8 cellular contexts compared by ENCODE assay signal in the genomic region with DNA sequence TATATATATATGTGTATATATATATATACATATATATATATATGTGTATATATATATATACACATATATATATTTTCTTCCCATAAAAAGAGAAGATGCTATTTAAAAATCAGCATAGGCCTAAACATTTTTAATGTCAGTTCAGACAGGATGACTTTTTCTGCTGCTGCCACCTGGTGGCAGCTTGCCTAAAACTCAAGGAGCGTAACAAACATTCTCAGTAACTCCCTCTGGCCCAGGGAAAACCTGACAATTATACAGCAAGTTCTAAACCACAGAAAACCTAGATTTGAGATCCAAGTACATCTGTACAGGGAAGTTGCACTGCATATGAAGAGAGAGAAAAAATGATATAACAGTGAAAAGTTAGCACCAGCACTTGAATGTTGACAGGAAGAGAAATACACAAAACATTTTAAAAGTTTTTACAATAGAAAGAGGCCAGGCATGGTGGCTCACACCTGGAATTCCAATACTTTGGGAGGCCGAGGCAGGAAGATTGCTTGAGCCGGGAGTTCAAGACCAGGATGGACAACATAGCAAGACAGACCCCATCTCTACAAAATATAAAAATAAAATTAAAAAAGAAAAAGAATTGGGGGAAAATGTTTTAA. TPM values are rescaled to one million over a fixed set of nuclear protein-coding genes. Genes with fewer than 3 reads are reported as not detected.
A peak's percentile ranks its signal among the peaks of the same experiment; 100 is the strongest.
DNase-seq lines count a peak whose midpoint lies in the region; ATAC-seq and TF ChIP-seq lines count a peak whose summit lies in the region.

No MANE protein-coding gene starts in this region.

- H3K27ac ChIP-seq in Karpas-422 (ENCODE audit: low read length) = no peak overlapping the region
- H3K27ac ChIP-seq in iPS DF 6.9 (ENCODE audit: low read length) = no peak overlapping the region

- no peaks in the 10 kb centered on the region for H3K79me2 ChIP-seq in Karpas-422 (ENCODE audit: low read length)

- intact Hi-C loops in natural killer cell (cut with micrococcal nuclease) = loop anchor here (5.0 kb wide), 1 partner anchor 169 kb away; no protein-coding TSS in a partner anchor

- no peaks in the 10 kb centered on the region for H3K9me2 ChIP-seq in Karpas-422 (replicated peaks; ENCODE audit: insufficient read depth, low read length)

- no peak overlapping the region for H3K4me2 ChIP-seq in Karpas-422 (ENCODE audit: low read depth, low read length, poor library complexity, severe bottlenecking)

- H3K4me1 ChIP-seq in Karpas-422 (ENCODE audit: low read length) = no peaks in the 10 kb centered on the region
- H3K4me1 ChIP-seq in iPS DF 6.9 (ENCODE audit: control insufficient read depth, insufficient read depth, low read length) = no peaks in the 10 kb centered on the region

- DNase-seq in natural killer cell = no peak
- no peak for DNase-seq in natural killer cell treated with Interleukin-12 subunit alpha and Interleukin-12 subunit beta and Interleukin-15 and Interleukin-18, amount 100 ng/mL, for 72 hours (ENCODE audit: low spot score)
- DNase-seq in Karpas-422 = peak; percentile 64
- DNase-seq in SK-N-DZ (ENCODE audit: low spot score) = peak; percentile 13
- DNase-seq in anterior cingulate cortex (lab: John Stamatoyannopoulos, UW) = peak in 30 of 58 donors; percentile 2 to 75 (median 14)
- DNase-seq in iPS DF 6.9 (ENCODE audit: low read depth, low spot score) = peak; percentile 35
- peak; percentile 55 to 64 for DNase-seq in stimulated activated CD4-positive, alpha-beta T cell treated with anti-CD3 and anti-CD28 coated beads, Interleukin-2, amount 100 ng/mL, for 24 hours

- no peaks in the 10 kb centered on the region for H4K20me1 ChIP-seq in Karpas-422 (ENCODE audit: insufficient read depth, low read depth, low read length)

- no peak overlapping the region for H3K4me3 Mint-ChIP-seq in natural killer cell
- H3K4me3 Mint-ChIP-seq in natural killer cell treated with Interleukin-12 subunit alpha and Interleukin-12 subunit beta and Interleukin-15 and Interleukin-18, amount 100 ng/mL, for 72 hours = no peak overlapping the region

- H3K27ac Mint-ChIP-seq in natural killer cell = no peak overlapping the region
- H3K27ac Mint-ChIP-seq in natural killer cell treated with Interleukin-12 subunit alpha and Interleukin-12 subunit beta and Interleukin-15 and Interleukin-18, amount 100 ng/mL, for 72 hours = no peak overlapping the region

- H3K36me3 ChIP-seq in Karpas-422 (ENCODE audit: insufficient read depth, low read length) = no peaks in the 10 kb centered on the region
- H3K36me3 ChIP-seq in iPS DF 6.9 (ENCODE audit: control insufficient read depth, insufficient read depth, low read length) = no peaks in the 10 kb centered on the region

- H3K36me3 Mint-ChIP-seq in natural killer cell = no peaks in the 10 kb centered on the region
- H3K36me3 Mint-ChIP-seq in natural killer cell treated with Interleukin-12 subunit alpha and Interleukin-12 subunit beta and Interleukin-15 and Interleukin-18, amount 100 ng/mL, for 72 hours = no peaks in the 10 kb centered on the region

- no peaks in the 10 kb centered on the region for H3K9me3 Mint-ChIP-seq in natural killer cell
- H3K9me3 Mint-ChIP-seq in natural killer cell treated with Interleukin-12 subunit alpha and Interleukin-12 subunit beta and Interleukin-15 and Interleukin-18, amount 100 ng/mL, for 72 hours = no peaks in the 10 kb centered on the region

- H3K9ac ChIP-seq in Karpas-422 (ENCODE audit: low read length) = no peak overlapping the region

- H3K9me3 ChIP-seq in Karpas-422 (ENCODE audit: low read length) (no peaks in the 10 kb centered on the region), iPS DF 6.9 (ENCODE audit: control insufficient read depth, insufficient read depth, low read length) (no peaks in the 10 kb centered on the region)

- H3K4me3 ChIP-seq in Karpas-422 (ENCODE audit: low read length) (no peak overlapping the region), iPS DF 6.9 (ENCODE audit: low read length) (no peak overlapping the region)

- H2AFZ ChIP-seq in Karpas-422 (ENCODE audit: low read length) = no peak overlapping the region

- H3K27me3 Mint-ChIP-seq in natural killer cell (ENCODE audit: low read depth in 2 of 2) = peaks cover 16 to 19% of the 10 kb centered on the region in 2 donors
- peaks cover 17 to 29% of the 10 kb centered on the region in 2 donors for H3K27me3 Mint-ChIP-seq in natural killer cell treated with Interleukin-12 subunit alpha and Interleukin-12 subunit beta and Interleukin-15 and Interleukin-18, amount 100 ng/mL, for 72 hours

- no peaks in the 10 kb centered on the region for H3K4me1 Mint-ChIP-seq in natural killer cell
- peaks cover 0 to 2% of the 10 kb centered on the region in 2 donors for H3K4me1 Mint-ChIP-seq in natural killer cell treated with Interleukin-12 subunit alpha and Interleukin-12 subunit beta and Interleukin-15 and Interleukin-18, amount 100 ng/mL, for 72 hours (ENCODE audit: low read depth in 2 of 2)

- no peaks in the 10 kb centered on the region for H3K27me3 ChIP-seq in Karpas-422 (ENCODE audit: low read length)
- H3K27me3 ChIP-seq in iPS DF 6.9 (ENCODE audit: control insufficient read depth, insufficient read depth, low read length) = no peaks in the 10 kb centered on the region

- peak in 1 of 3 donors; percentile 54 for ATAC-seq in natural killer cell
- ATAC-seq in natural killer cell treated with Interleukin-12 subunit alpha and Interleukin-12 subunit beta and Interleukin-15 and Interleukin-18, amount 100 ng/mL, for 72 hours = no peak
- no peak for ATAC-seq in HG02623 (IDR thresholded peaks at IDR 0.05; ENCODE audit: unreplicated experiment)

- peak; percentile 51 for TF ChIP-seq CTCF in natural killer cell (IDR thresholded peaks at IDR 0.05)

- no CpG with 5 or more reads among the region's 3 CpGs for WGBS in iPS DF 6.9 (ENCODE audit: insufficient coverage, insufficient read length)

RNA-seq across cellular contexts. Expression of gene OR8A1, which starts 16.6 kb away (rescaled TPM):
- total RNA-seq in natural killer cell = not detected
- total RNA-seq in natural killer cell treated with Interleukin-12 subunit alpha and Interleukin-12 subunit beta and Interleukin-15 and Interleukin-18, amount 100 ng/mL, for 72 hours = not detected
- not detected in 2 replicates for total RNA-seq in Karpas-422 (2014; rRNA removed; shearing (Covaris generic); ENCODE audit: low replicate concordance)
- not detected in 2 replicates for polyA plus RNA-seq in SK-N-DZ (2014; cell fraction: cytosol; rRNA removed)
- not detected in 2 replicates for polyA plus RNA-seq in SK-N-DZ (2014; cell fraction: nucleus; rRNA removed)

RNA-seq across cellular contexts. Expression of gene PANX3, which starts 24.9 kb away (rescaled TPM):
- total RNA-seq in natural killer cell = not detected
- total RNA-seq in natural killer cell treated with Interleukin-12 subunit alpha and Interleukin-12 subunit beta and Interleukin-15 and Interleukin-18, amount 100 ng/mL, for 72 hours = not detected
- not detected in 2 replicates for total RNA-seq in Karpas-422 (2014; rRNA removed; shearing (Covaris generic); ENCODE audit: low replicate concordance)
- not detected in 2 replicates for polyA plus RNA-seq in SK-N-DZ (2014; cell fraction: cytosol; rRNA removed)
- not detected in 2 replicates for polyA plus RNA-seq in SK-N-DZ (2014; cell fraction: nucleus; rRNA removed)

RNA-seq across cellular contexts. Expression of gene TBRG1, which starts 36.3 kb away (rescaled TPM):
- 10 to 100 TPM; 62.9 to 68.6 (median 68.3) TPM for total RNA-seq in natural killer cell
- 10 to 100 TPM; 38.2 to 47.7 TPM for total RNA-seq in natural killer cell treated with Interleukin-12 subunit alpha and Interleukin-12 subunit beta and Interleukin-15 and Interleukin-18, amount 100 ng/mL, for 72 hours
- 14.5 and 21.6 TPM in 2 replicates for total RNA-seq in Karpas-422 (2014; rRNA removed; shearing (Covaris generic); ENCODE audit: low replicate concordance)
- 14.9 and 19.3 TPM in 2 replicates for polyA plus RNA-seq in SK-N-DZ (2014; cell fraction: cytosol; rRNA removed)
- 12.4 and 20.7 TPM in 2 replicates for polyA plus RNA-seq in SK-N-DZ (2014; cell fraction: nucleus; rRNA removed)

RNA-seq across cellular contexts. Expression of gene OR8B12, which starts 42.9 kb away (rescaled TPM):
- total RNA-seq in natural killer cell = not detected
- total RNA-seq in natural killer cell treated with Interleukin-12 subunit alpha and Interleukin-12 subunit beta and Interleukin-15 and Interleukin-18, amount 100 ng/mL, for 72 hours = not detected
- total RNA-seq in Karpas-422 (2014; rRNA removed; shearing (Covaris generic); ENCODE audit: low replicate concordance) = not detected in 2 replicates
- not detected in 2 replicates for polyA plus RNA-seq in SK-N-DZ (2014; cell fraction: cytosol; rRNA removed)
- polyA plus RNA-seq in SK-N-DZ (2014; cell fraction: nucleus; rRNA removed) = not detected in 2 replicates

Comparison
In these comparisons a context has a peak if more than half of its experiments do, and no peak if none do; other contexts are left out.
1. DNase-seq: peak in Karpas-422 (single experiment), SK-N-DZ (single experiment), anterior cingulate cortex (30 of 58), iPS DF 6.9 (single experiment) and stimulated activated CD4-positive, alpha-beta T cell treated with anti-CD3 and anti-CD28 coated beads, Interleukin-2, amount 100 ng/mL, for 24 hours (2 of 2); none in natural killer cell (single experiment) and natural killer cell treated with Interleukin-12 subunit alpha and Interleukin-12 subunit beta and Interleukin-15 and Interleukin-18, amount 100 ng/mL, for 72 hours (single experiment).